9 cellular contexts compared by ENCODE assay signal in genomic region chr19:14494910-14495677, GRCh38. TPM values are rescaled to one million over a fixed set of nuclear protein-coding genes. Genes with fewer than 3 reads are reported as not detected.
DNase-seq lines count a peak whose midpoint lies in the region; ATAC-seq, FAIRE-seq and TF ChIP-seq lines count a peak whose summit lies in the region.
"Had no signal": no experiment of that assay in that cellular context is flagged by ENCODE, and none has a peak within 500 bp of the region (broad histone marks: within the 10 kb centered on the region; RNA-seq: fewer than 3 reads in every experiment).

No MANE protein-coding gene starts in this region.

- H3K79me2 ChIP-seq in GM23338 (replicated peaks; ENCODE audit: insufficient read depth), result peaks cover 28% of the 10 kb centered on the region

- peak overlapping the region; percentile 89 for H3K4me3 Mint-ChIP-seq in GM23338

- H3K27ac Mint-ChIP-seq in GM23338, result peak overlapping the region; percentile 81

- FAIRE-seq in small intestine (lab: Jason Lieb, UNC), result no peak

- H3K9me3 ChIP-seq in right atrium auricular region (no peaks in the 10 kb centered on the region), small intestine (ENCODE audit: control insufficient read depth, low read depth) (no peaks in the 10 kb centered on the region)

- no peaks in the 10 kb centered on the region for H3K9me2 ChIP-seq in GM23338 (ENCODE audit: insufficient read depth)

- H3F3A ChIP-seq in GM23338 (replicated peaks; ENCODE audit: low read depth), result peaks cover 11% of the 10 kb centered on the region

- peaks cover 26% of the 10 kb centered on the region for H3K36me3 Mint-ChIP-seq in GM23338 (ENCODE audit: low read depth)

- TF ChIP-seq CTCF in GM23338 (conservative IDR thresholded peaks at IDR 0.05; ENCODE audit: low read depth in 2 of 2) (no peak), WI38 (IDR thresholded peaks at IDR 0.05; ENCODE audit: low read depth, low read length) (no peak), right atrium auricular region (IDR thresholded peaks at IDR 0.05) (no peak)

- H4K20me1 ChIP-seq in GM23338 (replicated peaks; ENCODE audit: insufficient read depth), result peaks cover 8% of the 10 kb centered on the region; the same call in 1 of the 2 replicates

- 10 to 19% (median 18%) methylated on average over 14 of the region's 14 CpGs for WGBS in small intestine, 3 donors

- peaks cover 16% of the 10 kb centered on the region for H3K27me3 Mint-ChIP-seq in GM23338 (ENCODE audit: insufficient read depth, low read depth, poor library complexity)

- H3K4me1 ChIP-seq in GM23338 (ENCODE audit: insufficient read depth), result no peaks in the 10 kb centered on the region; the same call in 1 of the 2 replicates
- H3K4me1 ChIP-seq in right atrium auricular region, result peaks cover 0 to 31% of the 10 kb centered on the region in 2 donors
- H3K4me1 ChIP-seq in small intestine (ENCODE audit: control insufficient read depth in 2 of 2, insufficient read depth in 1 of 2, low read depth in 1 of 2, low read length in 1 of 2), result peaks cover 0 to 8% of the 10 kb centered on the region in 2 donors

- H3K4me3 ChIP-seq in GM23338 (peak overlapping the region; percentile 90), WI38 (ENCODE audit: low read depth, low read length) (peak overlapping the region; percentile 90), right atrium auricular region (peak overlapping the region; percentile 91 to 93), small intestine (ENCODE audit: low read depth in 1 of 2, low read length in 2 of 2) (peak overlapping the region; percentile 76 to 98)

- H3K4me2 ChIP-seq in GM23338, result peak overlapping the region; percentile 95

- H3K27me3 ChIP-seq in GM23338 (ENCODE audit: insufficient read depth) (no peaks in the 10 kb centered on the region), right atrium auricular region (no peaks in the 10 kb centered on the region), small intestine (ENCODE audit: control insufficient read depth in 2 of 2, insufficient read depth in 2 of 2, low read length in 2 of 2) (no peaks in the 10 kb centered on the region)

- DNase-seq in GM23338 (ENCODE audit: low spot score), result no peak
- no peak for DNase-seq in right atrium auricular region (ENCODE audit: low spot score)
- peak; percentile 36 for DNase-seq in small intestine
- DNase-seq in hepatic stellate cell (ENCODE audit: low spot score), result no peak

- no peak for ATAC-seq in GM23338
- ATAC-seq in HG03432 (IDR thresholded peaks at IDR 0.05; ENCODE audit: unreplicated experiment), result no peak
- no peak for ATAC-seq in HG02642 (IDR thresholded peaks at IDR 0.05; ENCODE audit: poor library complexity, unreplicated experiment)
- no peak for ATAC-seq in GM21381 (IDR thresholded peaks at IDR 0.05; ENCODE audit: unreplicated experiment)

- H2AFZ ChIP-seq in GM23338, result no peak overlapping the region

- H3K36me3 ChIP-seq in GM23338 (ENCODE audit: insufficient read depth) (no peaks in the 10 kb centered on the region; the same call in 1 of the 2 replicates), right atrium auricular region (peaks cover 2% of the 10 kb centered on the region), small intestine (ENCODE audit: control insufficient read depth in 2 of 2, insufficient read depth in 2 of 2, low read length in 2 of 2) (peaks cover 0 to 2% of the 10 kb centered on the region in 2 donors)

- peaks cover 22% of the 10 kb centered on the region for H3K4me1 Mint-ChIP-seq in GM23338

- H3K27ac ChIP-seq in GM23338 (ENCODE audit: low read depth), result 0 out of 2 replicates have a peak overlapping the region, but pooled peaks have one; percentile 39
- peak overlapping the region; percentile 69 to 82 for H3K27ac ChIP-seq in right atrium auricular region
- H3K27ac ChIP-seq in small intestine (ENCODE audit: low read depth in 1 of 2, low read length in 1 of 2), result peak overlapping the region; percentile 33 to 88

- H3K9me3 Mint-ChIP-seq in GM23338, result no peaks in the 10 kb centered on the region

TF ChIP-seq in GM23338, 12 proteins besides CTCF, POLR2A, EP300 and RAD21 (continues in another document):
- TF ChIP-seq ZNF331 (CRISPR knock-in tag; IDR thresholded peaks at IDR 0.05; ENCODE audit: low read depth) (no peak), JUNB (IDR thresholded peaks at IDR 0.05; ENCODE audit: unreplicated experiment) (no peak), REST (IDR thresholded peaks at IDR 0.05; ENCODE audit: unreplicated experiment) (no peak)

RNA-seq across cellular contexts. Expression of gene GIPC1, which starts 0.8 kb away (rescaled TPM):
- 92.3 and 106 TPM in 2 replicates for total RNA-seq in GM23338 (2014; rRNA removed; shearing (Covaris generic))
- polyA plus RNA-seq in GM23338 (2016; fragmentation: Nextera tagmentation; extraction: Ambion mirVana) (50.9 and 51.6 TPM in 2 replicates), small intestine (10 to 100 TPM; 64.0 to 91.2 (median 66.5) TPM)
- 10 to 100 TPM; 49.6 to 58.2 TPM for total RNA-seq in right atrium auricular region

RNA-seq across cellular contexts. Expression of gene PTGER1, which starts 19.9 kb away (rescaled TPM):
- total RNA-seq in GM23338 (2014; rRNA removed; shearing (Covaris generic)), result 1.2 TPM in 1 of 2 replicates, not detected in the other
- 0.56 and 0.57 TPM in 2 replicates for polyA plus RNA-seq in GM23338 (2016; fragmentation: Nextera tagmentation; extraction: Ambion mirVana)
- not detected for total RNA-seq in right atrium auricular region
- under 1 TPM in 1 of 3 donors, not detected in 2; 0.64 TPM for polyA plus RNA-seq in small intestine
- total RNA-seq: SK-MEL-5 had no signal

RNA-seq across cellular contexts. Expression of gene DNAJB1, which starts 23.1 kb away (rescaled TPM):
- total RNA-seq in GM23338 (2014; rRNA removed; shearing (Covaris generic)), result 53.3 TPM in 2 replicates
- 43.2 and 44.0 TPM in 2 replicates for polyA plus RNA-seq in GM23338 (2016; fragmentation: Nextera tagmentation; extraction: Ambion mirVana)
- 10 to 100 TPM; 36.5 to 52.9 TPM for total RNA-seq in right atrium auricular region
- 10 to 100 TPM; 39.4 to 45.3 (median 43.2) TPM for polyA plus RNA-seq in small intestine

RNA-seq across cellular contexts. Expression of gene TECR, which starts 34.3 kb away (rescaled TPM):
- 104 and 107 TPM in 2 replicates for total RNA-seq in GM23338 (2014; rRNA removed; shearing (Covaris generic))
- polyA plus RNA-seq in GM23338 (2016; fragmentation: Nextera tagmentation; extraction: Ambion mirVana) (268 and 277 TPM in 2 replicates), small intestine (100 to 1,000 TPM; 147 to 234 (median 165) TPM)
- 10 to 100 TPM; 60.3 to 63.9 TPM for total RNA-seq in right atrium auricular region
